Comparison of ENCODE assay signal across 8 cellular contexts in genomic region chr2:33599175-33599942, GRCh38. TPM values are rescaled to one million over a fixed set of nuclear protein-coding genes. Genes with fewer than 3 reads are reported as not detected.
A peak's percentile ranks its signal among the peaks of the same experiment; 100 is the strongest.
DNase-seq lines count a peak whose midpoint lies in the region; ATAC-seq and TF ChIP-seq lines count a peak whose summit lies in the region.

TSS of gene FAM98A (minus strand) at chr2:33599299. CDS start at chr2:33599221, 78 bp downstream.

- H3K4me1 ChIP-seq in mucosa of rectum (ENCODE audit: control insufficient read depth in 2 of 2, insufficient read depth in 2 of 2, low read length in 2 of 2), result peaks cover 6 to 17% of the 10 kb centered on the region in 2 donors

- H3K36me3 Mint-ChIP-seq in activated T-cell treated with anti-CD3 and anti-CD28 coated beads, Interleukin-2, amount 50 U/mL, for 24 hours (ENCODE audit: low read depth), result peaks cover 29% of the 10 kb centered on the region

- no peaks in the 10 kb centered on the region for H3K9me3 ChIP-seq in mucosa of rectum (ENCODE audit: control insufficient read depth in 2 of 2, low read length in 2 of 2)

- no peaks in the 10 kb centered on the region for H3K27me3 Mint-ChIP-seq in activated T-cell treated with anti-CD3 and anti-CD28 coated beads, Interleukin-2, amount 50 U/mL, for 24 hours

- no peaks in the 10 kb centered on the region for H3K27me3 ChIP-seq in mucosa of rectum (ENCODE audit: control insufficient read depth in 2 of 2, insufficient read depth in 2 of 2, low read length in 2 of 2)

- H3K9me3 Mint-ChIP-seq in activated T-cell treated with anti-CD3 and anti-CD28 coated beads, Interleukin-2, amount 50 U/mL, for 24 hours, result no peaks in the 10 kb centered on the region

- in situ Hi-C loops in KBM-7 (cut with MboI; ENCODE audit: low pct_unique_long_range_greater_than_20kb, low sequenced_read_pairs), result no loop called here

- peak within 1 kb of the TSS; percentile 96 for H3K27ac Mint-ChIP-seq in activated T-cell treated with anti-CD3 and anti-CD28 coated beads, Interleukin-2, amount 50 U/mL, for 24 hours

- peak within 1 kb of the TSS; percentile 93 for H3K4me3 Mint-ChIP-seq in activated T-cell treated with anti-CD3 and anti-CD28 coated beads, Interleukin-2, amount 50 U/mL, for 24 hours

- peaks cover 5% of the 10 kb centered on the region in 2 donors for H3K36me3 ChIP-seq in mucosa of rectum (ENCODE audit: control insufficient read depth in 2 of 2, insufficient read depth in 2 of 2, low read length in 2 of 2)

- peak within 1 kb of the TSS; percentile 89 to 92 for H3K9ac ChIP-seq in mucosa of rectum (ENCODE audit: low read depth in 1 of 2, low read length in 2 of 2)

- peak; percentile 84 for DNase-seq in DMS53 treated with DMSO at 0.1 percent for 48 hours (lab: John Stamatoyannopoulos, UW; ENCODE audit: unreplicated experiment)
- peak; percentile 98 for DNase-seq in KBM-7
- DNase-seq in activated T-cell treated with anti-CD3 and anti-CD28 coated beads, Interleukin-2, amount 50 U/mL, for 24 hours, result peak; percentile 99
- peak; percentile 98 to 99 for DNase-seq in erythroblast (lab: John Stamatoyannopoulos, UW)
- peak; percentile 99 for DNase-seq in stimulated activated CD8-positive, alpha-beta memory T cell treated with anti-CD3 and anti-CD28 coated beads, Interleukin-4, amount 100 ng/mL, for 48 hours

- ATAC-seq in GM21717 (IDR thresholded peaks at IDR 0.05; ENCODE audit: unreplicated experiment), result peak; percentile 91

- H3K27ac ChIP-seq in mucosa of rectum (ENCODE audit: low read depth in 2 of 2, low read length in 2 of 2), result peak within 1 kb of the TSS; percentile 76 to 84

- peak; percentile 60 for TF ChIP-seq POLR2A in erythroblast (IDR thresholded peaks at IDR 0.05; ENCODE audit: low read length)

- peak within 1 kb of the TSS; percentile 96 to 98 for H3K4me3 ChIP-seq in mucosa of rectum (ENCODE audit: low read length in 2 of 2)

- H3K4me1 Mint-ChIP-seq in activated T-cell treated with anti-CD3 and anti-CD28 coated beads, Interleukin-2, amount 50 U/mL, for 24 hours (ENCODE audit: low read depth), result peaks cover 29% of the 10 kb centered on the region

TF ChIP-seq in PFSK-1, 5 proteins besides CTCF, POLR2A, EP300 and RAD21:
- TF ChIP-seq POLR2AphosphoS5 (IDR thresholded peaks at IDR 0.05; ENCODE audit: low read depth, low read length) (peak; percentile 71; the same call in 1 of the 2 replicates), FOXP2 (optimal IDR thresholded peaks at IDR 0.05; ENCODE audit: borderline replicate concordance, extremely low read depth, extremely low read length, insufficient read depth) (peak; percentile 38), REST (IDR thresholded peaks at IDR 0.05; ENCODE audit: insufficient read depth in 1 of 2, low read depth in 2 of 2, low read length in 2 of 2) (peak in 1 of 2 experiments; percentile 51; a peak in 1 of 4 replicates), TAF1 (IDR thresholded peaks at IDR 0.05; ENCODE audit: borderline replicate concordance, insufficient read depth, low read length) (peak; percentile 83; the same call in 1 of the 2 replicates), SIN3A (IDR thresholded peaks at IDR 0.05; ENCODE audit: borderline replicate concordance, insufficient read depth, low read length) (peak; percentile 80; the same call in 1 of the 2 replicates)

RNA-seq across cellular contexts. Expression of gene FAM98A, which starts in this region (rescaled TPM):
- 20.9 TPM for polyA plus RNA-seq in PFSK-1 (2012; ENCODE audit: insufficient read length, low read depth)

Comparison
In these comparisons a context has a peak if more than half of its experiments do, and no peak if none do; other contexts are left out.
1. Peak in every context shown above with its lines: DNase-seq, ATAC-seq, H3K4me3 ChIP-seq and H3K27ac ChIP-seq.